In genomic region chr10:6601224-6601805, GRCh38 we compare ENCODE assay signal across 23 cellular contexts. TPM values are rescaled to one million over a fixed set of nuclear protein-coding genes. Genes with fewer than 3 reads are reported as not detected.
DNase-seq lines count a peak whose midpoint lies in the region; ATAC-seq and TF ChIP-seq lines count a peak whose summit lies in the region.
"Had no signal": no experiment of that assay in that cellular context is flagged by ENCODE, and none has a peak within 500 bp of the region (broad histone marks: within the 10 kb centered on the region; RNA-seq: fewer than 3 reads in every experiment).

No MANE protein-coding gene starts in this region.

- no peaks in the 10 kb centered on the region for H3K9me3 ChIP-seq in CD4-positive, alpha-beta T cell (ENCODE audit: control insufficient read depth, low read length)
- H3K9me3 ChIP-seq: BE2C, tibial artery had no signal

- CTCF ChIA-PET in CD4-positive, alpha-beta T cell (lab: Charles Lee): interaction anchor here (0.6 to 5.0 kb wide), 21 partner anchors 9 to 161 kb away, joined by 3 to 55 read pairs (median 5); partner anchors contain the start of gene PRKCQ
- CTCF ChIA-PET in activated CD8-positive, alpha-beta T cell treated with anti-CD3 and anti-CD28 coated beads, Interleukin-2, amount 10 ng/mL, durations not matched to agents 7 days and 5 days (lab: Charles Lee): interaction anchor here (0.6 to 5.4 kb wide), 23 partner anchors 8 to 195 kb away, joined by 3 to 63 read pairs (median 4); partner anchors contain the start of gene PRKCQ

- H3K27ac ChIP-seq in CD4-positive, alpha-beta T cell (ENCODE audit: low read depth, low read length): no peak overlapping the region
- H3K27ac ChIP-seq: skin epidermis, tibial artery had no signal

- DNase-seq in T-helper 2 cell treated with Interferon-gamma antibody and Interleukin-4, amounts not matched to agents 5 μg/mL and 100 μg/mL, for 36 hours (ENCODE audit: low spot score): no peak
- DNase-seq in T-helper 2 cell: no peak
- peak in 4 of 10 experiments; percentile 43 to 59 (median 52) for DNase-seq in CD4-positive, alpha-beta T cell
- DNase-seq in activated CD8-positive, alpha-beta T cell treated with anti-CD3 and anti-CD28 coated beads, Interleukin-2, amount 10 ng/mL, durations not matched to agents 7 days and 5 days: peak; percentile 47
- DNase-seq in effector CD4-positive, alpha-beta T cell: peak; percentile 33
- no peak for DNase-seq in mesenteric fat pad (ENCODE audit: low spot score)
- no peak for DNase-seq in epidermal melanocyte (ENCODE audit: insufficient read length, low spot score)
- DNase-seq: 8988T; BE2C; DMS153; foreskin melanocyte; HFFc6; hypothalamus; NCI-H1105; NCI-H2107; NCI-H526; stimulated activated CD8-positive, alpha-beta memory T cell treated with anti-CD3 and anti-CD28 coated beads, Interleukin-4, amount 100 ng/mL, for 48 hours; tibial artery had no signal

- peaks cover 7% of the 10 kb centered on the region for H3K9me3 Mint-ChIP-seq in T-helper 2 cell treated with Interferon-gamma antibody and Interleukin-4, amounts not matched to agents 5 μg/mL and 100 μg/mL, for 36 hours
- H3K9me3 Mint-ChIP-seq in CD4-positive, alpha-beta T cell: no peaks in the 10 kb centered on the region
- H3K9me3 Mint-ChIP-seq in activated CD8-positive, alpha-beta T cell treated with anti-CD3 and anti-CD28 coated beads, Interleukin-2, amount 10 ng/mL, durations not matched to agents 7 days and 5 days (ENCODE audit: insufficient read depth): peaks cover 6% of the 10 kb centered on the region
- H3K9me3 Mint-ChIP-seq: HFFc6 had no signal

- peak; percentile 79 for TF ChIP-seq CTCF in CD4-positive, alpha-beta T cell (IDR thresholded peaks at IDR 0.05)

- intact Hi-C loops in CD4-positive, alpha-beta T cell (cut with DNase I, micrococcal nuclease): loop anchor here (1.0 to 5.0 kb wide), 8 partner anchors 9 to 184 kb away; partner anchors contain the start of gene PRKCQ (in 2 of the 2)

- peak overlapping the region; percentile 11 for H3K4me3 Mint-ChIP-seq in T-helper 2 cell treated with Interferon-gamma antibody and Interleukin-4, amounts not matched to agents 5 μg/mL and 100 μg/mL, for 36 hours
- peak overlapping the region; percentile 71 for H3K4me3 Mint-ChIP-seq in CD4-positive, alpha-beta T cell
- peak overlapping the region; percentile 20 for H3K4me3 Mint-ChIP-seq in activated CD8-positive, alpha-beta T cell treated with anti-CD3 and anti-CD28 coated beads, Interleukin-2, amount 10 ng/mL, durations not matched to agents 7 days and 5 days
- H3K4me3 Mint-ChIP-seq: HFFc6, memory B cell had no signal

- no peak overlapping the region for H3K27ac Mint-ChIP-seq in T-helper 2 cell treated with Interferon-gamma antibody and Interleukin-4, amounts not matched to agents 5 μg/mL and 100 μg/mL, for 36 hours
- H3K27ac Mint-ChIP-seq in CD4-positive, alpha-beta T cell: peak overlapping the region; percentile 83
- peak overlapping the region; percentile 88 for H3K27ac Mint-ChIP-seq in activated CD8-positive, alpha-beta T cell treated with anti-CD3 and anti-CD28 coated beads, Interleukin-2, amount 10 ng/mL, durations not matched to agents 7 days and 5 days
- H3K27ac Mint-ChIP-seq: HFFc6, memory B cell, progenitor cell of endocrine pancreas had no signal

- POLR2A ChIA-PET in CD4-positive, alpha-beta T cell (lab: Charles Lee): interaction anchor here (1.0 to 9.5 kb wide), 7 partner anchors 9 to 128 kb away, joined by 3 to 104 read pairs (median 3); partner anchors contain the start of gene PRKCQ
- POLR2A ChIA-PET in activated CD8-positive, alpha-beta T cell treated with anti-CD3 and anti-CD28 coated beads, Interleukin-2, amount 10 ng/mL, durations not matched to agents 7 days and 5 days (lab: Charles Lee): interaction anchor here (2.4 to 13.6 kb wide), 3 partner anchors 8 to 20 kb away, joined by 6 to 239 read pairs (median 8); partner anchors contain the start of gene PRKCQ

- H3K4me1 Mint-ChIP-seq in T-helper 2 cell treated with Interferon-gamma antibody and Interleukin-4, amounts not matched to agents 5 μg/mL and 100 μg/mL, for 36 hours (ENCODE audit: low read depth): peaks cover 66% of the 10 kb centered on the region
- H3K4me1 Mint-ChIP-seq in CD4-positive, alpha-beta T cell (ENCODE audit: low read depth): peaks cover 80% of the 10 kb centered on the region
- peaks cover 80% of the 10 kb centered on the region for H3K4me1 Mint-ChIP-seq in activated CD8-positive, alpha-beta T cell treated with anti-CD3 and anti-CD28 coated beads, Interleukin-2, amount 10 ng/mL, durations not matched to agents 7 days and 5 days (ENCODE audit: low read depth)
- H3K4me1 Mint-ChIP-seq: memory B cell had no signal

- H3K36me3 Mint-ChIP-seq in T-helper 2 cell treated with Interferon-gamma antibody and Interleukin-4, amounts not matched to agents 5 μg/mL and 100 μg/mL, for 36 hours (ENCODE audit: low read depth): peaks cover 34% of the 10 kb centered on the region
- H3K36me3 Mint-ChIP-seq in CD4-positive, alpha-beta T cell (ENCODE audit: low read depth): peaks cover 27% of the 10 kb centered on the region
- H3K36me3 Mint-ChIP-seq in activated CD8-positive, alpha-beta T cell treated with anti-CD3 and anti-CD28 coated beads, Interleukin-2, amount 10 ng/mL, durations not matched to agents 7 days and 5 days (ENCODE audit: low read depth): peaks cover 52% of the 10 kb centered on the region
- H3K36me3 Mint-ChIP-seq: memory B cell had no signal

- ATAC-seq in CD4-positive, alpha-beta T cell (ENCODE audit: poor library complexity): peak; percentile 67
- peak; percentile 31 for ATAC-seq in activated CD8-positive, alpha-beta T cell treated with anti-CD3 and anti-CD28 coated beads, Interleukin-2, amount 10 ng/mL, durations not matched to agents 7 days and 5 days
- no peak for ATAC-seq in HG03432 (IDR thresholded peaks at IDR 0.05; ENCODE audit: unreplicated experiment)

- no peaks in the 10 kb centered on the region for H3K27me3 ChIP-seq in CD4-positive, alpha-beta T cell (ENCODE audit: control insufficient read depth, insufficient read depth, low read length)
- H3K27me3 ChIP-seq: BE2C had no signal

- no peaks in the 10 kb centered on the region for H3K27me3 Mint-ChIP-seq in T-helper 2 cell treated with Interferon-gamma antibody and Interleukin-4, amounts not matched to agents 5 μg/mL and 100 μg/mL, for 36 hours (ENCODE audit: low read depth)
- no peaks in the 10 kb centered on the region for H3K27me3 Mint-ChIP-seq in CD4-positive, alpha-beta T cell
- no peaks in the 10 kb centered on the region for H3K27me3 Mint-ChIP-seq in activated CD8-positive, alpha-beta T cell treated with anti-CD3 and anti-CD28 coated beads, Interleukin-2, amount 10 ng/mL, durations not matched to agents 7 days and 5 days (ENCODE audit: low read depth)

RNA-seq across cellular contexts. Expression of gene PRKCQ, which starts 21.2 kb away (rescaled TPM):
- 10 to 100 TPM; 43.4 to 43.9 TPM for total RNA-seq in CD4-positive, alpha-beta T cell
- total RNA-seq in activated CD8-positive, alpha-beta T cell treated with anti-CD3 and anti-CD28 coated beads, Interleukin-2, amount 10 ng/mL, durations not matched to agents 7 days and 5 days: 10 to 100 TPM; 60.1 to 60.9 TPM
- 0.35 TPM for total RNA-seq in mesenteric fat pad
- total RNA-seq: HFFc6, LHCN-M2 had no signal

Comparison
In these comparisons a context has a peak if more than half of its experiments do, and no peak if none do; other contexts are left out.
1. DNase-seq: peak in activated CD8-positive, alpha-beta T cell treated with anti-CD3 and anti-CD28 coated beads, Interleukin-2, amount 10 ng/mL, durations not matched to agents 7 days and 5 days (single experiment) and effector CD4-positive, alpha-beta T cell (single experiment); none in T-helper 2 cell treated with Interferon-gamma antibody and Interleukin-4, amounts not matched to agents 5 μg/mL and 100 μg/mL, for 36 hours (single experiment), T-helper 2 cell (0 of 5), mesenteric fat pad (single experiment) and epidermal melanocyte (single experiment).
2. H3K4me3 Mint-ChIP-seq: peak in every context shown above with its lines; median percentile 71 in CD4-positive, alpha-beta T cell; 20 in activated CD8-positive, alpha-beta T cell treated with anti-CD3 and anti-CD28 coated beads, Interleukin-2, amount 10 ng/mL, durations not matched to agents 7 days and 5 days; 11 in T-helper 2 cell treated with Interferon-gamma antibody and Interleukin-4, amounts not matched to agents 5 μg/mL and 100 μg/mL, for 36 hours.
3. RNA of gene PRKCQ, which starts 21.2 kb away (total RNA-seq): 60.1 to 60.9 TPM in activated CD8-positive, alpha-beta T cell treated with anti-CD3 and anti-CD28 coated beads, Interleukin-2, amount 10 ng/mL, durations not matched to agents 7 days and 5 days and 43.4 to 43.9 TPM in CD4-positive, alpha-beta T cell; 0.35 TPM in mesenteric fat pad (single experiment); every median in the first group is over 10 times any median in the second.